Comparison of ENCODE assay signal across 12 cellular contexts in genomic region chr19:19261350-19262189, GRCh38. TPM values are rescaled to one million over a fixed set of nuclear protein-coding genes. Genes with fewer than 3 reads are reported as not detected.
DNase-seq lines count a peak whose midpoint lies in the region; ATAC-seq and TF ChIP-seq lines count a peak whose summit lies in the region.
"Had no signal": no experiment of that assay in that cellular context is flagged by ENCODE, and none has a peak within 500 bp of the region (broad histone marks: within the 10 kb centered on the region; RNA-seq: fewer than 3 reads in every experiment).

No MANE protein-coding gene starts in this region.

- peak overlapping the region; percentile 69 for H3K4me3 Mint-ChIP-seq in glutamatergic neuron (ENCODE audit: unreplicated experiment)

- H3K36me3 Mint-ChIP-seq in glutamatergic neuron (ENCODE audit: unreplicated experiment), result peaks cover 9% of the 10 kb centered on the region

- H4K20me1 ChIP-seq in smooth muscle cell (ENCODE audit: low read depth), result no peaks in the 10 kb centered on the region

- H3K27ac Mint-ChIP-seq in glutamatergic neuron (ENCODE audit: unreplicated experiment), result peak overlapping the region; percentile 44

- no peak for TF ChIP-seq CTCF in RWPE2 (IDR thresholded peaks at IDR 0.05; ENCODE audit: poor library complexity, severe bottlenecking)
- TF ChIP-seq CTCF in glutamatergic neuron (IDR thresholded peaks at IDR 0.05; ENCODE audit: partially characterized antibody, unreplicated experiment), result no peak
- no peak for TF ChIP-seq CTCF in smooth muscle cell (IDR thresholded peaks at IDR 0.05; ENCODE audit: borderline replicate concordance, insufficient read depth, poor library complexity, severe bottlenecking)

- 4% methylated on average over 20 of the region's 52 CpGs for WGBS in smooth muscle cell (ENCODE audit: low lambda C conversion rate)

- H3K27me3 Mint-ChIP-seq in glutamatergic neuron (ENCODE audit: unreplicated experiment), result peaks cover 14% of the 10 kb centered on the region

- H3K9ac ChIP-seq in smooth muscle cell (ENCODE audit: low read depth), result no peak overlapping the region

- peak overlapping the region; percentile 84 for H3K4me2 ChIP-seq in smooth muscle cell

- no peaks in the 10 kb centered on the region for H3F3A ChIP-seq in smooth muscle cell (ENCODE audit: low read depth)

- H3K9me3 Mint-ChIP-seq in glutamatergic neuron (ENCODE audit: unreplicated experiment), result peaks cover 11% of the 10 kb centered on the region

- peak; percentile 69 for DNase-seq in DMS 273 (lab: John Stamatoyannopoulos, UW; ENCODE audit: unreplicated experiment)
- DNase-seq in DMS 273 treated with DMSO at 0.1 percent for 48 hours (lab: John Stamatoyannopoulos, UW), result no peak
- DNase-seq in RWPE2 (ENCODE audit: low spot score), result no peak
- DNase-seq in glutamatergic neuron, result peak; percentile 57
- DNase-seq in smooth muscle cell (lab: John Stamatoyannopoulos, UW; ENCODE audit: unreplicated experiment), result no peak
- DNase-seq in ureter (ENCODE audit: low spot score), result no peak
- DNase-seq in NCI-H82 (lab: John Stamatoyannopoulos, UW), result no peak
- DNase-seq: NCI-H510A had no signal

- H3K36me3 ChIP-seq in RWPE2 (ENCODE audit: low read depth) (no peaks in the 10 kb centered on the region), smooth muscle cell (ENCODE audit: low read depth) (no peaks in the 10 kb centered on the region)

- no peaks in the 10 kb centered on the region for H3K4me1 ChIP-seq in RWPE2 (ENCODE audit: insufficient read depth, poor library complexity, severe bottlenecking)
- H3K4me1 ChIP-seq in smooth muscle cell (ENCODE audit: low read depth), result peaks cover 3% of the 10 kb centered on the region

- H3K27me3 ChIP-seq in RWPE2 (ENCODE audit: insufficient read depth, poor library complexity, severe bottlenecking), result peaks cover 33% of the 10 kb centered on the region
- peaks cover 35% of the 10 kb centered on the region for H3K27me3 ChIP-seq in smooth muscle cell (ENCODE audit: low read depth)

- H3K4me3 ChIP-seq in RWPE2 (ENCODE audit: severe bottlenecking) (no peak overlapping the region), smooth muscle cell (peak overlapping the region; percentile 39)

- H3K9me3 ChIP-seq in RWPE2 (ENCODE audit: severe bottlenecking) (no peaks in the 10 kb centered on the region), smooth muscle cell (replicated peaks; ENCODE audit: low read depth) (no peaks in the 10 kb centered on the region)

- ATAC-seq in RWPE2 (ENCODE audit: low read depth) (peak; percentile 31; the same call in 2 of the 3 replicates), GM21717 (IDR thresholded peaks at IDR 0.05; ENCODE audit: unreplicated experiment) (no peak)

- H3K79me2 ChIP-seq in smooth muscle cell (ENCODE audit: low read depth), result no peaks in the 10 kb centered on the region

- H3K27ac ChIP-seq in RWPE2 (ENCODE audit: poor library complexity, severe bottlenecking), result no peak overlapping the region
- H3K27ac ChIP-seq in smooth muscle cell (ENCODE audit: low read depth), result no peak overlapping the region
- H3K27ac ChIP-seq: 22Rv1 had no signal

- peaks cover 14% of the 10 kb centered on the region for H3K4me1 Mint-ChIP-seq in glutamatergic neuron (ENCODE audit: low read depth, unreplicated experiment)

- no peak overlapping the region for H2AFZ ChIP-seq in smooth muscle cell (ENCODE audit: low read depth)

RNA-seq across cellular contexts. Expression of gene TM6SF2, which starts 11.5 kb away (rescaled TPM):
- total RNA-seq in glutamatergic neuron (ENCODE audit: unreplicated experiment) (7.2 TPM), smooth muscle cell (1.0 and 3.4 TPM in 2 replicates), ureter (1.8 TPM)
- polyA plus RNA-seq in smooth muscle cell, result 7.9 and 9.4 TPM in 2 replicates
- total RNA-seq: activated CD8-positive, alpha-beta memory T cell treated with anti-CD3 and anti-CD28 coated beads for 36 hours; mononuclear cell had no signal

RNA-seq across cellular contexts. Expression of gene NCAN, which starts 49.8 kb away (rescaled TPM):
- total RNA-seq in glutamatergic neuron (ENCODE audit: unreplicated experiment) (186 TPM), smooth muscle cell (0.09 TPM in 1 of 2 replicates, not detected in the other), ureter (not detected)
- polyA plus RNA-seq in smooth muscle cell, result not detected in 2 replicates
- total RNA-seq: activated CD8-positive, alpha-beta memory T cell treated with anti-CD3 and anti-CD28 coated beads for 36 hours; mononuclear cell had no signal

RNA-seq across cellular contexts. Expression of gene NR2C2AP, which starts 58.4 kb away (rescaled TPM):
- 5.5 TPM for total RNA-seq in glutamatergic neuron (ENCODE audit: unreplicated experiment)
- total RNA-seq in smooth muscle cell, result 3.2 and 6.9 TPM in 2 replicates
- polyA plus RNA-seq in smooth muscle cell, result 10.5 and 14.5 TPM in 2 replicates
- total RNA-seq in ureter, result 24.1 TPM

RNA-seq across cellular contexts. Expression of gene SUGP1, which starts 58.7 kb away (rescaled TPM):
- 134 TPM for total RNA-seq in glutamatergic neuron (ENCODE audit: unreplicated experiment)
- 19.9 and 28.9 TPM in 2 replicates for total RNA-seq in smooth muscle cell
- polyA plus RNA-seq in smooth muscle cell, result 47.4 and 54.1 TPM in 2 replicates
- total RNA-seq in ureter, result 51.8 TPM

RNA-seq across cellular contexts. Expression of gene MAU2, which starts 59.1 kb away (rescaled TPM):
- 107 TPM for total RNA-seq in glutamatergic neuron (ENCODE audit: unreplicated experiment)
- total RNA-seq in smooth muscle cell, result 25.4 and 28.0 TPM in 2 replicates
- polyA plus RNA-seq in smooth muscle cell, result 19.9 and 27.6 TPM in 2 replicates
- total RNA-seq in ureter, result 87.4 TPM

Comparison
In these comparisons a context has a peak if more than half of its experiments do, and no peak if none do; other contexts are left out.
1. DNase-seq: peak in DMS 273 (single experiment) and glutamatergic neuron (single experiment); none in DMS 273 treated with DMSO at 0.1 percent for 48 hours (single experiment), RWPE2 (single experiment), smooth muscle cell (single experiment), ureter (single experiment) and NCI-H82 (single experiment).
2. RNA of gene NCAN, which starts 49.8 kb away (total RNA-seq): 186 TPM in glutamatergic neuron (single experiment); not detected in ureter (single experiment) and 0.09 TPM in smooth muscle cell; every median in the first group is over 100 times any median in the second.